8 cellular contexts compared by ENCODE assay signal in the genomic region with DNA sequence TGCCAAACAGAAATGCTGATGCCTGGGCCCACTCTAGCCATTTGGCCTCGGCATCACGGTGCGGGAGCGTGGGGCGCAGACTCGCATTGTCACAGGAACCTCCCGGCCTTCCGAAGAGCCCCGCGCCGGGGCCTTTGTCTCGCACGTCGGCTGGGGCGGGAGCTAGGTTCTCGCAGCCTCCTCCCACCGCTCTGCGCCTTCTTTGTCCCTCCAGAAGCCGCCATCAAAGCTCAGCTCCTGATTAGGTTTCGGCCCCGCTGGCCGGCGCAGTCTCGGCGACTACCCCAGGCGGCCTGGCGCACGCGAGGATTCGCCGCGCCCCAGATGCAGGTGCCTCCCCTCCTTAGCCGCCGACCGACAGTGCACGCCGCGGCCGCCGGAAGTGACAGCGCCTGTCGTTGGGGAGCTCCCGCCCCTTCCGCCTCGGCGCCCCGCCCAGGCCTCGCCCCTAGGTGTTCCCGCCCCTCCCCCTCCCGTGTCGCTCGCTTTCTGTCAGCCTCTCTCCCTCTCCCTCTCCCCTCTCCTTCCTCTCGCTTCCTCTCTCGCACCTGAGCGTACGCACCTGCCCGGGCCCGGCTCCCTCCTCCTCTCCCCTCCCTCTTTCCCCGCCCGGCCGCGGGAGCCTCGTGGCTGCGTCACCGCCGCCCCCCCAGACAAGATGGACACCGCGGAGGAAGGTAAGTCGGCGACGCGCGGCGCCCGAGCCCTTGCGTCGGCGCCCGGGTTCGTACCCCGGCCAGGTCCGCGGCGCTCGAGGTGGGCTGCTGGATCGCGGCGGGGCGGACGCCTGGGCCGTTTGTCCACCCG. TPM values are rescaled to one million over a fixed set of nuclear protein-coding genes. Genes with fewer than 3 reads are reported as not detected.
DNase-seq lines count a peak whose midpoint lies in the region; ATAC-seq and TF ChIP-seq lines count a peak whose summit lies in the region.

A gene with protein sequence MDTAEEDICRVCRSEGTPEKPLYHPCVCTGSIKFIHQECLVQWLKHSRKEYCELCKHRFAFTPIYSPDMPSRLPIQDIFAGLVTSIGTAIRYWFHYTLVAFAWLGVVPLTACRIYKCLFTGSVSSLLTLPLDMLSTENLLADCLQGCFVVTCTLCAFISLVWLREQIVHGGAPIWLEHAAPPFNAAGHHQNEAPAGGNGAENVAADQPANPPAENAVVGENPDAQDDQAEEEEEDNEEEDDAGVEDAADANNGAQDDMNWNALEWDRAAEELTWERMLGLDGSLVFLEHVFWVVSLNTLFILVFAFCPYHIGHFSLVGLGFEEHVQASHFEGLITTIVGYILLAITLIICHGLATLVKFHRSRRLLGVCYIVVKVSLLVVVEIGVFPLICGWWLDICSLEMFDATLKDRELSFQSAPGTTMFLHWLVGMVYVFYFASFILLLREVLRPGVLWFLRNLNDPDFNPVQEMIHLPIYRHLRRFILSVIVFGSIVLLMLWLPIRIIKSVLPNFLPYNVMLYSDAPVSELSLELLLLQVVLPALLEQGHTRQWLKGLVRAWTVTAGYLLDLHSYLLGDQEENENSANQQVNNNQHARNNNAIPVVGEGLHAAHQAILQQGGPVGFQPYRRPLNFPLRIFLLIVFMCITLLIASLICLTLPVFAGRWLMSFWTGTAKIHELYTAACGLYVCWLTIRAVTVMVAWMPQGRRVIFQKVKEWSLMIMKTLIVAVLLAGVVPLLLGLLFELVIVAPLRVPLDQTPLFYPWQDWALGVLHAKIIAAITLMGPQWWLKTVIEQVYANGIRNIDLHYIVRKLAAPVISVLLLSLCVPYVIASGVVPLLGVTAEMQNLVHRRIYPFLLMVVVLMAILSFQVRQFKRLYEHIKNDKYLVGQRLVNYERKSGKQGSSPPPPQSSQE (plus strand): TSS at position 455 of the 807 bp plus-strand sequence. CDS start 204 bp downstream, at position 659.

- WGBS in liver, result under 1% methylated on average over 92 of the region's 92 CpGs

- peak within 1 kb of the TSS; percentile 95 to 99 for H3K27ac ChIP-seq in liver (ENCODE audit: low read depth in 1 of 2, low read length in 2 of 2)

- no peak for TF ChIP-seq CTCF in liver (IDR thresholded peaks at IDR 0.05; ENCODE audit: low read depth, low read length, missing input control)

- ATAC-seq in GM19397 (IDR thresholded peaks at IDR 0.05; ENCODE audit: unreplicated experiment) (peak; percentile 91), HG03565 (IDR thresholded peaks at IDR 0.05; ENCODE audit: unreplicated experiment) (peak; percentile 72)

- H3K4me1 ChIP-seq in liver (ENCODE audit: control insufficient read depth in 4 of 4, insufficient read depth in 4 of 4, low read length in 3 of 4), result peaks cover 0 to 22% (median 9%) of the 10 kb centered on the region in 4 donors

- peak in 1 of 2 donors; percentile 27 for TF ChIP-seq RAD21 in liver (IDR thresholded peaks at IDR 0.05)

- H3K4me3 ChIP-seq in liver (ENCODE audit: low read depth in 1 of 3, low read length in 3 of 3), result peak within 1 kb of the TSS; percentile 63 to 87 (median 76)

- H3K9me3 ChIP-seq in liver (ENCODE audit: control insufficient read depth in 4 of 4, low read length in 3 of 4), result no peaks in the 10 kb centered on the region

- no peaks in the 10 kb centered on the region for H3K36me3 ChIP-seq in liver (ENCODE audit: control insufficient read depth in 4 of 4, insufficient read depth in 3 of 4, low read depth in 1 of 4, low read length in 3 of 4)

- H3K27me3 ChIP-seq in liver (ENCODE audit: control insufficient read depth in 4 of 4, insufficient read depth in 4 of 4, low read length in 3 of 4), result no peaks in the 10 kb centered on the region

- peak within 1 kb of the TSS; percentile 92 to 98 for H3K9ac ChIP-seq in liver (ENCODE audit: low read depth in 1 of 2, low read length in 2 of 2)

- peak; percentile 70 to 94 (median 88) for DNase-seq in C1 segment of cervical spinal cord (lab: John Stamatoyannopoulos, UW)
- peak; percentile 99 for DNase-seq in NCI-H774 (lab: John Stamatoyannopoulos, UW)
- DNase-seq in activated CD4-positive, alpha-beta T cell treated with anti-CD3 and anti-CD28 coated beads, Interleukin-2, amount 50 U/mL, for 48 hours, result peak; percentile 95
- peak; percentile 71 to 94 for DNase-seq in dermis microvascular lymphatic vessel endothelial cell (ENCODE audit: low read depth in 2 of 2)
- DNase-seq in stimulated activated CD4-positive, alpha-beta T cell treated with anti-CD3 and anti-CD28 coated beads, Interleukin-4, amount 100 ng/mL, for 1 hour, result peak; percentile 96

TF ChIP-seq in liver, 16 proteins besides CTCF, POLR2A, EP300 and RAD21:
- TF ChIP-seq GABPA (IDR thresholded peaks at IDR 0.05 in 1 of 2, conservative IDR thresholded peaks at IDR 0.05 in 1 of 2), result peak; percentile 77 to 93
- TF ChIP-seq, protein P1, sequence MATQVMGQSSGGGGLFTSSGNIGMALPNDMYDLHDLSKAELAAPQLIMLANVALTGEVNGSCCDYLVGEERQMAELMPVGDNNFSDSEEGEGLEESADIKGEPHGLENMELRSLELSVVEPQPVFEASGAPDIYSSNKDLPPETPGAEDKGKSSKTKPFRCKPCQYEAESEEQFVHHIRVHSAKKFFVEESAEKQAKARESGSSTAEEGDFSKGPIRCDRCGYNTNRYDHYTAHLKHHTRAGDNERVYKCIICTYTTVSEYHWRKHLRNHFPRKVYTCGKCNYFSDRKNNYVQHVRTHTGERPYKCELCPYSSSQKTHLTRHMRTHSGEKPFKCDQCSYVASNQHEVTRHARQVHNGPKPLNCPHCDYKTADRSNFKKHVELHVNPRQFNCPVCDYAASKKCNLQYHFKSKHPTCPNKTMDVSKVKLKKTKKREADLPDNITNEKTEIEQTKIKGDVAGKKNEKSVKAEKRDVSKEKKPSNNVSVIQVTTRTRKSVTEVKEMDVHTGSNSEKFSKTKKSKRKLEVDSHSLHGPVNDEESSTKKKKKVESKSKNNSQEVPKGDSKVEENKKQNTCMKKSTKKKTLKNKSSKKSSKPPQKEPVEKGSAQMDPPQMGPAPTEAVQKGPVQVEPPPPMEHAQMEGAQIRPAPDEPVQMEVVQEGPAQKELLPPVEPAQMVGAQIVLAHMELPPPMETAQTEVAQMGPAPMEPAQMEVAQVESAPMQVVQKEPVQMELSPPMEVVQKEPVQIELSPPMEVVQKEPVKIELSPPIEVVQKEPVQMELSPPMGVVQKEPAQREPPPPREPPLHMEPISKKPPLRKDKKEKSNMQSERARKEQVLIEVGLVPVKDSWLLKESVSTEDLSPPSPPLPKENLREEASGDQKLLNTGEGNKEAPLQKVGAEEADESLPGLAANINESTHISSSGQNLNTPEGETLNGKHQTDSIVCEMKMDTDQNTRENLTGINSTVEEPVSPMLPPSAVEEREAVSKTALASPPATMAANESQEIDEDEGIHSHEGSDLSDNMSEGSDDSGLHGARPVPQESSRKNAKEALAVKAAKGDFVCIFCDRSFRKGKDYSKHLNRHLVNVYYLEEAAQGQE (IDR thresholded peaks at IDR 0.05), result peak; percentile 68
- peak; percentile 70 for TF ChIP-seq YY1 (IDR thresholded peaks at IDR 0.05)
- TF ChIP-seq, protein P2, sequence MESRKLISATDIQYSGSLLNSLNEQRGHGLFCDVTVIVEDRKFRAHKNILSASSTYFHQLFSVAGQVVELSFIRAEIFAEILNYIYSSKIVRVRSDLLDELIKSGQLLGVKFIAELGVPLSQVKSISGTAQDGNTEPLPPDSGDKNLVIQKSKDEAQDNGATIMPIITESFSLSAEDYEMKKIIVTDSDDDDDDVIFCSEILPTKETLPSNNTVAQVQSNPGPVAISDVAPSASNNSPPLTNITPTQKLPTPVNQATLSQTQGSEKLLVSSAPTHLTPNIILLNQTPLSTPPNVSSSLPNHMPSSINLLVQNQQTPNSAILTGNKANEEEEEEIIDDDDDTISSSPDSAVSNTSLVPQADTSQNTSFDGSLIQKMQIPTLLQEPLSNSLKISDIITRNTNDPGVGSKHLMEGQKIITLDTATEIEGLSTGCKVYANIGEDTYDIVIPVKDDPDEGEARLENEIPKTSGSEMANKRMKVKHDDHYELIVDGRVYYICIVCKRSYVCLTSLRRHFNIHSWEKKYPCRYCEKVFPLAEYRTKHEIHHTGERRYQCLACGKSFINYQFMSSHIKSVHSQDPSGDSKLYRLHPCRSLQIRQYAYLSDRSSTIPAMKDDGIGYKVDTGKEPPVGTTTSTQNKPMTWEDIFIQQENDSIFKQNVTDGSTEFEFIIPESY (IDR thresholded peaks at IDR 0.05), result no peak
- no peak for TF ChIP-seq FOXA1 (IDR thresholded peaks at IDR 0.05)
- no peak for TF ChIP-seq JUND (IDR thresholded peaks at IDR 0.05)
- TF ChIP-seq TAF1 (conservative IDR thresholded peaks at IDR 0.05), result peak; percentile 39
- TF ChIP-seq SP1 (IDR thresholded peaks at IDR 0.05), result peak; percentile 32
- TF ChIP-seq EGR1 (IDR thresholded peaks at IDR 0.05; ENCODE audit: low read depth in 2 of 2), result no peak
- peak in 1 of 2 donors; percentile 10 for TF ChIP-seq HNF4A (conservative IDR thresholded peaks at IDR 0.05)

RNA-seq across cellular contexts. Expression of the gene that starts here (rescaled TPM):
- total RNA-seq in dermis microvascular lymphatic vessel endothelial cell, result 34.5 and 68.9 TPM in 2 replicates
- total RNA-seq in liver, result 10 to 100 TPM; 64.8 to 77.7 TPM
- 10 to 100 TPM; 20.6 to 60.1 TPM for polyA plus RNA-seq in liver

Comparison
In these comparisons a context has a peak if more than half of its experiments do, and no peak if none do; other contexts are left out.
1. Peak in every context shown above with its lines: DNase-seq, ATAC-seq, H3K4me3 ChIP-seq and H3K27ac ChIP-seq.